17 cellular contexts compared by ENCODE assay signal in genomic region chr19:31353826-31354225, GRCh38. TPM values are rescaled to one million over a fixed set of nuclear protein-coding genes. Genes with fewer than 3 reads are reported as not detected.
DNase-seq lines count a peak whose midpoint lies in the region; ATAC-seq and TF ChIP-seq lines count a peak whose summit lies in the region.
"Had no signal": no experiment of that assay in that cellular context is flagged by ENCODE, and none has a peak within 500 bp of the region (broad histone marks: within the 10 kb centered on the region; RNA-seq: fewer than 3 reads in every experiment).

No MANE protein-coding gene starts in this region.

- H3K27ac Mint-ChIP-seq in activated CD4-positive, alpha-beta memory T cell treated with anti-CD3 and anti-CD28 coated beads for 36 hours = no peak overlapping the region
- no peak overlapping the region for H3K27ac Mint-ChIP-seq in activated CD4-positive, alpha-beta memory T cell treated with anti-CD3 and anti-CD28 coated beads, Interleukin-2, amount 10 ng/mL, durations not matched to agents 7 days and 5 days
- H3K27ac Mint-ChIP-seq in brain = peak overlapping the region in 1 of 5 experiments; percentile 7
- no peak overlapping the region for H3K27ac Mint-ChIP-seq in stimulated activated effector memory CD8-positive, alpha-beta T cell treated with anti-CD3 and anti-CD28 coated beads, Interleukin-12 subunit alpha, Interleukin-12 subunit beta, amount 100 ng/mL, for 72 hours
- H3K27ac Mint-ChIP-seq: activated T-cell treated with anti-CD3 and anti-CD28 coated beads, Interleukin-2, amount 50 U/mL, for 24 hours; naive thymus-derived CD8-positive, alpha-beta T cell had no signal

- no peaks in the 10 kb centered on the region for H3K9me3 Mint-ChIP-seq in activated CD4-positive, alpha-beta memory T cell treated with anti-CD3 and anti-CD28 coated beads for 36 hours
- H3K9me3 Mint-ChIP-seq in activated CD4-positive, alpha-beta memory T cell treated with anti-CD3 and anti-CD28 coated beads, Interleukin-2, amount 10 ng/mL, durations not matched to agents 7 days and 5 days = no peaks in the 10 kb centered on the region
- peaks cover 0 to 4% (median 0%) of the 10 kb centered on the region in 5 experiments for H3K9me3 Mint-ChIP-seq in brain
- H3K9me3 Mint-ChIP-seq in stimulated activated effector memory CD8-positive, alpha-beta T cell treated with anti-CD3 and anti-CD28 coated beads, Interleukin-12 subunit alpha, Interleukin-12 subunit beta, amount 100 ng/mL, for 72 hours = no peaks in the 10 kb centered on the region
- H3K9me3 Mint-ChIP-seq: activated T-cell treated with anti-CD3 and anti-CD28 coated beads, Interleukin-2, amount 50 U/mL, for 24 hours had no signal

- H3K27me3 Mint-ChIP-seq in activated CD4-positive, alpha-beta memory T cell treated with anti-CD3 and anti-CD28 coated beads for 36 hours = peaks cover 67% of the 10 kb centered on the region
- peaks cover 68% of the 10 kb centered on the region for H3K27me3 Mint-ChIP-seq in activated CD4-positive, alpha-beta memory T cell treated with anti-CD3 and anti-CD28 coated beads, Interleukin-2, amount 10 ng/mL, durations not matched to agents 7 days and 5 days
- H3K27me3 Mint-ChIP-seq in brain = peaks cover 78% of the 10 kb centered on the region

- no peak for ATAC-seq in stimulated activated effector memory CD8-positive, alpha-beta T cell treated with anti-CD3 and anti-CD28 coated beads, Interleukin-12 subunit alpha, Interleukin-12 subunit beta, amount 100 ng/mL, for 72 hours
- no peak for ATAC-seq in omental fat pad (ENCODE audit: low FRiP score)
- ATAC-seq: K562; naive thymus-derived CD8-positive, alpha-beta T cell had no signal

- peaks cover 49% of the 10 kb centered on the region for H3K4me1 Mint-ChIP-seq in activated CD4-positive, alpha-beta memory T cell treated with anti-CD3 and anti-CD28 coated beads for 36 hours (ENCODE audit: low read depth)
- peaks cover 37% of the 10 kb centered on the region for H3K4me1 Mint-ChIP-seq in activated CD4-positive, alpha-beta memory T cell treated with anti-CD3 and anti-CD28 coated beads, Interleukin-2, amount 10 ng/mL, durations not matched to agents 7 days and 5 days
- H3K4me1 Mint-ChIP-seq in brain = peaks cover 52% of the 10 kb centered on the region
- peaks cover 52% of the 10 kb centered on the region for H3K4me1 Mint-ChIP-seq in stimulated activated effector memory CD8-positive, alpha-beta T cell treated with anti-CD3 and anti-CD28 coated beads, Interleukin-12 subunit alpha, Interleukin-12 subunit beta, amount 100 ng/mL, for 72 hours

- H3K36me3 Mint-ChIP-seq in activated CD4-positive, alpha-beta memory T cell treated with anti-CD3 and anti-CD28 coated beads for 36 hours = no peaks in the 10 kb centered on the region
- peaks cover 4% of the 10 kb centered on the region for H3K36me3 Mint-ChIP-seq in activated CD4-positive, alpha-beta memory T cell treated with anti-CD3 and anti-CD28 coated beads, Interleukin-2, amount 10 ng/mL, durations not matched to agents 7 days and 5 days (ENCODE audit: low read depth)
- no peaks in the 10 kb centered on the region for H3K36me3 Mint-ChIP-seq in brain
- peaks cover 6% of the 10 kb centered on the region for H3K36me3 Mint-ChIP-seq in stimulated activated effector memory CD8-positive, alpha-beta T cell treated with anti-CD3 and anti-CD28 coated beads, Interleukin-12 subunit alpha, Interleukin-12 subunit beta, amount 100 ng/mL, for 72 hours

- TF ChIP-seq CTCF in brain (conservative IDR thresholded peaks at IDR 0.05) = peak in 1 of 2 experiments; percentile 27
- TF ChIP-seq CTCF in omental fat pad (IDR thresholded peaks at IDR 0.05) = no peak

- peak; percentile 36 for DNase-seq in activated CD4-positive, alpha-beta memory T cell treated with anti-CD3 and anti-CD28 coated beads for 36 hours
- DNase-seq in activated CD4-positive, alpha-beta memory T cell treated with anti-CD3 and anti-CD28 coated beads, Interleukin-2, amount 10 ng/mL, durations not matched to agents 7 days and 5 days = no peak
- DNase-seq in myocyte (ENCODE audit: low read depth) (peak; percentile 43), KG1 (lab: John Stamatoyannopoulos, UW) (no peak), NCI-H1417 treated with DMSO at 0.1 percent for 48 hours (lab: John Stamatoyannopoulos, UW) (no peak), omental fat pad (ENCODE audit: low spot score) (no peak)
- no peak for DNase-seq in stimulated activated effector memory CD8-positive, alpha-beta T cell treated with anti-CD3 and anti-CD28 coated beads, Interleukin-12 subunit alpha, Interleukin-12 subunit beta, amount 100 ng/mL, for 72 hours (ENCODE audit: low spot score in 2 of 2)
- DNase-seq: activated CD4-positive, alpha-beta T cell treated with anti-CD3 and anti-CD28 coated beads for 1 hour; activated T-cell treated with anti-CD3 and anti-CD28 coated beads, Interleukin-2, amount 50 U/mL, for 24 hours; effector memory CD4-positive, alpha-beta T cell; hypothalamus; naive thymus-derived CD8-positive, alpha-beta T cell; NCI-H1436; NCI-H345; Right ventricle myocardium superior had no signal

- intact Hi-C loops in activated CD4-positive, alpha-beta memory T cell treated with anti-CD3 and anti-CD28 coated beads for 36 hours (cut with micrococcal nuclease) = loop anchor here (10.0 kb wide), 1 partner anchor 1129 kb away; no protein-coding TSS in a partner anchor

- POLR2A ChIA-PET in activated CD4-positive, alpha-beta memory T cell treated with anti-CD3 and anti-CD28 coated beads for 36 hours (lab: Charles Lee) = no interaction called here
- POLR2A ChIA-PET in activated CD4-positive, alpha-beta memory T cell treated with anti-CD3 and anti-CD28 coated beads, Interleukin-2, amount 10 ng/mL, durations not matched to agents 7 days and 5 days (lab: Charles Lee) = interaction anchor here (0.5 kb wide), 1 partner anchor 24 kb away, joined by 3 read pairs; no protein-coding TSS in a partner anchor

- no peak overlapping the region for H3K4me3 Mint-ChIP-seq in activated CD4-positive, alpha-beta memory T cell treated with anti-CD3 and anti-CD28 coated beads for 36 hours
- H3K4me3 Mint-ChIP-seq in activated CD4-positive, alpha-beta memory T cell treated with anti-CD3 and anti-CD28 coated beads, Interleukin-2, amount 10 ng/mL, durations not matched to agents 7 days and 5 days = no peak overlapping the region
- peak overlapping the region in 4 of 5 experiments; percentile 3 to 90 (median 42) for H3K4me3 Mint-ChIP-seq in brain
- H3K4me3 Mint-ChIP-seq in stimulated activated effector memory CD8-positive, alpha-beta T cell treated with anti-CD3 and anti-CD28 coated beads, Interleukin-12 subunit alpha, Interleukin-12 subunit beta, amount 100 ng/mL, for 72 hours = peak overlapping the region; percentile 87
- H3K4me3 Mint-ChIP-seq: activated T-cell treated with anti-CD3 and anti-CD28 coated beads, Interleukin-2, amount 50 U/mL, for 24 hours had no signal

- CTCF ChIA-PET in activated CD4-positive, alpha-beta memory T cell treated with anti-CD3 and anti-CD28 coated beads for 36 hours (lab: Charles Lee) = interaction anchor here (3.9 kb wide), 1 partner anchor 299 kb away, joined by 16 read pairs; no protein-coding TSS in a partner anchor
- CTCF ChIA-PET in activated CD4-positive, alpha-beta memory T cell treated with anti-CD3 and anti-CD28 coated beads, Interleukin-2, amount 10 ng/mL, durations not matched to agents 7 days and 5 days (lab: Charles Lee) = interaction anchor here (0.6 to 2.1 kb wide), 2 partner anchors 567 to 871 kb away, joined by 3 to 5 read pairs; no protein-coding TSS in a partner anchor

RNA-seq across cellular contexts. Expression of gene TSHZ3, which starts 4.6 kb away (rescaled TPM):
- total RNA-seq in activated CD4-positive, alpha-beta memory T cell treated with anti-CD3 and anti-CD28 coated beads for 36 hours = 1 to 10 TPM; 1.6 to 2.6 TPM
- total RNA-seq in activated CD4-positive, alpha-beta memory T cell treated with anti-CD3 and anti-CD28 coated beads, Interleukin-2, amount 10 ng/mL, durations not matched to agents 7 days and 5 days = 1 to 10 TPM; 3.0 to 4.2 TPM
- polyA plus RNA-seq in brain (ENCODE audit: insufficient read depth, low read depth, low replicate concordance) = 17.6 TPM
- total RNA-seq in myocyte (8.1 and 10.9 TPM in 2 replicates), omental fat pad (10 to 100 TPM in 3 of 4 donors, 1 to 10 TPM in 1; 6.3 to 10.6 (median 10.4) TPM)
- 13.8 TPM for polyA plus RNA-seq in myocyte (2012)
- total RNA-seq: naive thymus-derived CD8-positive, alpha-beta T cell had no signal

Comparison
In these comparisons a context has a peak if more than half of its experiments do, and no peak if none do; other contexts are left out.
1. DNase-seq: peak in activated CD4-positive, alpha-beta memory T cell treated with anti-CD3 and anti-CD28 coated beads for 36 hours (single experiment) and myocyte (single experiment); none in activated CD4-positive, alpha-beta memory T cell treated with anti-CD3 and anti-CD28 coated beads, Interleukin-2, amount 10 ng/mL, durations not matched to agents 7 days and 5 days (single experiment), stimulated activated effector memory CD8-positive, alpha-beta T cell treated with anti-CD3 and anti-CD28 coated beads, Interleukin-12 subunit alpha, Interleukin-12 subunit beta, amount 100 ng/mL, for 72 hours (0 of 2), KG1 (single experiment), NCI-H1417 treated with DMSO at 0.1 percent for 48 hours (single experiment) and omental fat pad (single experiment).
2. H3K4me3 Mint-ChIP-seq: peak in brain (4 of 5) and stimulated activated effector memory CD8-positive, alpha-beta T cell treated with anti-CD3 and anti-CD28 coated beads, Interleukin-12 subunit alpha, Interleukin-12 subunit beta, amount 100 ng/mL, for 72 hours (single experiment); none in activated CD4-positive, alpha-beta memory T cell treated with anti-CD3 and anti-CD28 coated beads for 36 hours (single experiment) and activated CD4-positive, alpha-beta memory T cell treated with anti-CD3 and anti-CD28 coated beads, Interleukin-2, amount 10 ng/mL, durations not matched to agents 7 days and 5 days (single experiment).